1 cellular context compared by ENCODE assay signal in genomic region chr15:52790166-52790708, GRCh38.
TF ChIP-seq lines count a peak whose summit lies in the region.

ONECUT1 (minus strand) TSS chr15:52790336; CDS start chr15:52789884, 452 bp downstream.

TF ChIP-seq in HepG2, 621 proteins besides CTCF, POLR2A, EP300 and RAD21 (continued from another document):
- TF ChIP-seq, protein P1, sequence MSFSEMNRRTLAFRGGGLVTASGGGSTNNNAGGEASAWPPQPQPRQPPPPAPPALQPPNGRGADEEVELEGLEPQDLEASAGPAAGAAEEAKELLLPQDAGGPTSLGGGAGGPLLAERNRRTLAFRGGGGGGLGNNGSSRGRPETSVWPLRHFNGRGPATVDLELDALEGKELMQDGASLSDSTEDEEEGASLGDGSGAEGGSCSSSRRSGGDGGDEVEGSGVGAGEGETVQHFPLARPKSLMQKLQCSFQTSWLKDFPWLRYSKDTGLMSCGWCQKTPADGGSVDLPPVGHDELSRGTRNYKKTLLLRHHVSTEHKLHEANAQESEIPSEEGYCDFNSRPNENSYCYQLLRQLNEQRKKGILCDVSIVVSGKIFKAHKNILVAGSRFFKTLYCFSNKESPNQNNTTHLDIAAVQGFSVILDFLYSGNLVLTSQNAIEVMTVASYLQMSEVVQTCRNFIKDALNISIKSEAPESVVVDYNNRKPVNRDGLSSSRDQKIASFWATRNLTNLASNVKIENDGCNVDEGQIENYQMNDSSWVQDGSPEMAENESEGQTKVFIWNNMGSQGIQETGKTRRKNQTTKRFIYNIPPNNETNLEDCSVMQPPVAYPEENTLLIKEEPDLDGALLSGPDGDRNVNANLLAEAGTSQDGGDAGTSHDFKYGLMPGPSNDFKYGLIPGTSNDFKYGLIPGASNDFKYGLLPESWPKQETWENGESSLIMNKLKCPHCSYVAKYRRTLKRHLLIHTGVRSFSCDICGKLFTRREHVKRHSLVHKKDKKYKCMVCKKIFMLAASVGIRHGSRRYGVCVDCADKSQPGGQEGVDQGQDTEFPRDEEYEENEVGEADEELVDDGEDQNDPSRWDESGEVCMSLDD (CRISPR knock-in tag; IDR thresholded peaks at IDR 0.05; ENCODE audit: borderline replicate concordance): 0 out of 2 replicates have a peak, but pooled peaks have one; percentile 58
- TF ChIP-seq RBM22 (optimal IDR thresholded peaks at IDR 0.05; ENCODE audit: low read length) (no peak), ZNF136 (CRISPR knock-in tag; IDR thresholded peaks at IDR 0.05; ENCODE audit: low read depth) (peak; percentile 71; the same call in 1 of the 2 replicates), E2F5 (CRISPR knock-in tag; conservative IDR thresholded peaks at IDR 0.05) (0 out of 2 replicates have a peak, but pooled peaks have one; percentile 45)
